35 cellular contexts compared by ENCODE assay signal in genomic region chr6:16196958-16197576, GRCh38. TPM values are rescaled to one million over a fixed set of nuclear protein-coding genes. Genes with fewer than 3 reads are reported as not detected.
"Had no signal": no experiment of that assay in that cellular context is flagged by ENCODE, and none has a peak within 500 bp of the region (broad histone marks: within the 10 kb centered on the region; RNA-seq: fewer than 3 reads in every experiment).

No MANE protein-coding gene starts in this region.

- H3K36me3 ChIP-seq: breast epithelium, esophagus muscularis mucosa, heart left ventricle, thyroid gland, upper lobe of left lung, vagina had no signal

- H3K9me3 ChIP-seq: breast epithelium, esophagus muscularis mucosa, heart left ventricle, thyroid gland, upper lobe of left lung, vagina had no signal

- H3K4me1 ChIP-seq: breast epithelium, foreskin keratinocyte had no signal

- H3K9me3 Mint-ChIP-seq: activated CD4-positive, alpha-beta memory T cell treated with anti-CD3 and anti-CD28 coated beads for 36 hours; activated CD4-positive, alpha-beta T cell treated with anti-CD3 and anti-CD28 coated beads, Interleukin-2, amount 10 ng/mL, durations not matched to agents 24 days and 14 days; activated T-cell treated with anti-CD3 and anti-CD28 coated beads, Interleukin-2, amount 50 U/mL, for 24 hours; activated T-helper 17 cell treated with anti-CD3 and anti-CD28 coated beads, Interleukin-2, amount 50 U/mL, for 72 hours; dendritic cell treated with granulocyte-macrophage colony-stimulating factor and Interleukin-4, amounts not matched to agents 40 ng/mL and 50 ng/mL, for 4 days; memory B cell; naive thymus-derived CD4-positive, alpha-beta T cell; stimulated activated memory B cell treated with anti-CD40 and anti-IgM and Interleukin-4, amounts not matched to agents 10 μg/mL and 1 μg/mL and 100 μg/mL, for 72 hours; stimulated activated naive CD8-positive, alpha-beta T cell treated with anti-CD3 and anti-CD28 coated beads, Interleukin-15, amount 100 ng/mL, for 72 hours had no signal

- H3K27me3 ChIP-seq: breast epithelium, thyroid gland, upper lobe of left lung, vagina had no signal

- H3K4me3 Mint-ChIP-seq: activated CD4-positive, alpha-beta memory T cell treated with anti-CD3 and anti-CD28 coated beads for 36 hours; activated CD4-positive, alpha-beta T cell treated with anti-CD3 and anti-CD28 coated beads, Interleukin-2, amount 10 ng/mL, durations not matched to agents 24 days and 14 days; activated T-cell treated with anti-CD3 and anti-CD28 coated beads, Interleukin-2, amount 50 U/mL, for 24 hours; activated T-helper 17 cell treated with anti-CD3 and anti-CD28 coated beads, Interleukin-2, amount 50 U/mL, for 72 hours; dendritic cell treated with granulocyte-macrophage colony-stimulating factor and Interleukin-4, amounts not matched to agents 40 ng/mL and 50 ng/mL, for 4 days; immature natural killer cell; memory B cell; naive thymus-derived CD4-positive, alpha-beta T cell; stimulated activated memory B cell treated with anti-CD40 and anti-IgM and Interleukin-4, amounts not matched to agents 10 μg/mL and 1 μg/mL and 100 μg/mL, for 72 hours; stimulated activated naive CD8-positive, alpha-beta T cell treated with anti-CD3 and anti-CD28 coated beads, Interleukin-15, amount 100 ng/mL, for 72 hours; T-helper 17 cell had no signal

- H3K36me3 Mint-ChIP-seq: activated CD4-positive, alpha-beta memory T cell treated with anti-CD3 and anti-CD28 coated beads for 36 hours; immature natural killer cell; memory B cell; naive thymus-derived CD4-positive, alpha-beta T cell; stimulated activated memory B cell treated with anti-CD40 and anti-IgM and Interleukin-4, amounts not matched to agents 10 μg/mL and 1 μg/mL and 100 μg/mL, for 72 hours had no signal

- H3K27ac Mint-ChIP-seq: activated CD4-positive, alpha-beta memory T cell treated with anti-CD3 and anti-CD28 coated beads for 36 hours; activated CD4-positive, alpha-beta T cell treated with anti-CD3 and anti-CD28 coated beads, Interleukin-2, amount 10 ng/mL, durations not matched to agents 24 days and 14 days; activated T-cell treated with anti-CD3 and anti-CD28 coated beads, Interleukin-2, amount 50 U/mL, for 24 hours; activated T-helper 17 cell treated with anti-CD3 and anti-CD28 coated beads, Interleukin-2, amount 50 U/mL, for 72 hours; dendritic cell treated with granulocyte-macrophage colony-stimulating factor and Interleukin-4, amounts not matched to agents 40 ng/mL and 50 ng/mL, for 4 days; immature natural killer cell; memory B cell; naive thymus-derived CD4-positive, alpha-beta T cell; progenitor cell of endocrine pancreas; stimulated activated memory B cell treated with anti-CD40 and anti-IgM and Interleukin-4, amounts not matched to agents 10 μg/mL and 1 μg/mL and 100 μg/mL, for 72 hours; stimulated activated naive CD8-positive, alpha-beta T cell treated with anti-CD3 and anti-CD28 coated beads, Interleukin-15, amount 100 ng/mL, for 72 hours; T-helper 17 cell had no signal

- DNase-seq: activated CD4-positive, alpha-beta memory T cell treated with anti-CD3 and anti-CD28 coated beads for 36 hours; activated CD4-positive, alpha-beta T cell treated with anti-CD3 and anti-CD28 coated beads, Interleukin-2, amount 10 ng/mL, durations not matched to agents 24 days and 14 days; activated CD4-positive, CD25-positive, alpha-beta regulatory T cell treated with anti-CD3 and anti-CD28 coated beads, Interleukin-2, amount 50 U/mL, for 72 hours; activated CD8-positive, alpha-beta memory T cell treated with anti-CD3 and anti-CD28 coated beads, Interleukin-2, amount 50 U/mL, for 4 hours; activated gamma-delta T cell treated with Interleukin-2 at 50 U/mL for 16 hours; activated naive CD4-positive, alpha-beta T cell treated with anti-CD3 and anti-CD28 coated beads, Interleukin-2, amount 50 U/mL, for 16 hours; activated T-cell treated with anti-CD3 and anti-CD28 coated beads, Interleukin-2, amount 50 U/mL, for 24 hours; amniotic stem cell; central memory CD4-positive, alpha-beta T cell; heart left ventricle; hypothalamus; immature natural killer cell; midbrain; naive thymus-derived CD4-positive, alpha-beta T cell; retina; stimulated activated CD4-positive, alpha-beta T cell treated with anti-CD3 and anti-CD28 coated beads, Interleukin-1b, Interleukin-23, amount 100 ng/mL, for 48 hours; stimulated activated CD4-positive, alpha-beta T cell treated with anti-CD3 and anti-CD28 coated beads, Interleukin-4, amount 100 ng/mL, for 4 hours; stimulated activated CD8-positive, alpha-beta memory T cell treated with anti-CD3 and anti-CD28 coated beads, Interleukin-4, amount 100 ng/mL, for 48 hours; stimulated activated naive CD8-positive, alpha-beta T cell treated with anti-CD3 and anti-CD28 coated beads, Interleukin-15, amount 100 ng/mL, for 72 hours; substantia nigra; T-helper 17 cell; T1000; thyroid gland had no signal

- ATAC-seq: activated T-helper 17 cell treated with anti-CD3 and anti-CD28 coated beads, Interleukin-2, amount 50 U/mL, for 72 hours; foreskin keratinocyte; heart left ventricle; naive thymus-derived CD4-positive, alpha-beta T cell; T-helper 17 cell had no signal

- H3K27ac ChIP-seq: breast epithelium, esophagus muscularis mucosa, foreskin keratinocyte, heart left ventricle, thyroid gland, upper lobe of left lung, vagina had no signal

- H3K4me2 ChIP-seq: smooth muscle cell had no signal

- H3K4me3 ChIP-seq: breast epithelium, esophagus muscularis mucosa, heart left ventricle, smooth muscle cell, thyroid gland, upper lobe of left lung, vagina had no signal

- H3K4me1 Mint-ChIP-seq: activated CD4-positive, alpha-beta T cell treated with anti-CD3 and anti-CD28 coated beads, Interleukin-2, amount 10 ng/mL, durations not matched to agents 24 days and 14 days; activated T-helper 17 cell treated with anti-CD3 and anti-CD28 coated beads, Interleukin-2, amount 50 U/mL, for 72 hours; immature natural killer cell; naive thymus-derived CD4-positive, alpha-beta T cell; stimulated activated memory B cell treated with anti-CD40 and anti-IgM and Interleukin-4, amounts not matched to agents 10 μg/mL and 1 μg/mL and 100 μg/mL, for 72 hours; stimulated activated naive CD8-positive, alpha-beta T cell treated with anti-CD3 and anti-CD28 coated beads, Interleukin-15, amount 100 ng/mL, for 72 hours; T-helper 17 cell had no signal

RNA-seq across cellular contexts. Expression of gene GMPR, which starts 41.3 kb away (rescaled TPM):
- polyA plus RNA-seq: neural cell had no signal
